ENCODE assay signal across 1 cellular context in genomic region chr21:35102488-35103407, GRCh38.
TF ChIP-seq lines count a peak whose summit lies in the region.

No MANE protein-coding gene starts in this region.

TF ChIP-seq in K562, 482 proteins besides CTCF, POLR2A, EP300 and RAD21 (continued from another document and continues in another):
- 0 out of 2 replicates have a peak, but pooled peaks have one; percentile 40 for TF ChIP-seq BHLHE40 (IDR thresholded peaks at IDR 0.05; ENCODE audit: low read length)
- TF ChIP-seq CSDE1 (IDR thresholded peaks at IDR 0.05) = no peak
- TF ChIP-seq TBP (optimal IDR thresholded peaks at IDR 0.05; ENCODE audit: low read depth, low read length) = peak; percentile 54
- TF ChIP-seq GTF2E2 (tag; IDR thresholded peaks at IDR 0.05) = 0 out of 2 replicates have a peak, but pooled peaks have one; percentile 69
- no peak for TF ChIP-seq ZNF445 (CRISPR knock-in tag; IDR thresholded peaks at IDR 0.05; ENCODE audit: low read depth)
- TF ChIP-seq HDAC6 (IDR thresholded peaks at IDR 0.05; ENCODE audit: low read depth, low read length) = no peak
- TF ChIP-seq TCF3 (CRISPR knock-in tag; IDR thresholded peaks at IDR 0.05) = peak; percentile 47
- TF ChIP-seq NCOA4 (IDR thresholded peaks at IDR 0.05; ENCODE audit: partially characterized antibody) = no peak
- TF ChIP-seq E2F3 (CRISPR knock-in tag; IDR thresholded peaks at IDR 0.05) = no peak
- TF ChIP-seq ATF4 (CRISPR knock-in tag; IDR thresholded peaks at IDR 0.05) = 0 out of 2 replicates have a peak, but pooled peaks have one; percentile 35
- TF ChIP-seq TEAD1 (CRISPR knock-in tag; IDR thresholded peaks at IDR 0.05) = no peak
- TF ChIP-seq MBD2 (IDR thresholded peaks at IDR 0.05; ENCODE audit: borderline replicate concordance, low read depth) = no peak
- TF ChIP-seq SPI1 (IDR thresholded peaks at IDR 0.05; ENCODE audit: borderline replicate concordance, low read depth, low read length) = peak; percentile 95
- no peak for TF ChIP-seq ZSCAN29 (IDR thresholded peaks at IDR 0.05)
- TF ChIP-seq ZNF699 (CRISPR knock-in tag; IDR thresholded peaks at IDR 0.05; ENCODE audit: insufficient replicate concordance) = no peak
- peak; percentile 42; the same call in 1 of the 2 replicates for TF ChIP-seq DMBX1 (CRISPR knock-in tag; IDR thresholded peaks at IDR 0.05; ENCODE audit: borderline replicate concordance)
- no peak for TF ChIP-seq GATAD2B (IDR thresholded peaks at IDR 0.05; ENCODE audit: borderline replicate concordance)
- no peak for TF ChIP-seq NR2F6 (CRISPR knock-in tag; IDR thresholded peaks at IDR 0.05)
- no peak for TF ChIP-seq BRF2 (IDR thresholded peaks at IDR 0.05; ENCODE audit: borderline replicate concordance, insufficient read depth, insufficient read length)
- TF ChIP-seq TRIM24 (IDR thresholded peaks at IDR 0.05) = no peak; a peak in 1 of 4 replicates
- no peak for TF ChIP-seq E2F4 (CRISPR knock-in tag; IDR thresholded peaks at IDR 0.05; ENCODE audit: low read depth)
- peak in 1 of 2 experiments; percentile 52; a peak in 1 of 4 replicates for TF ChIP-seq RCOR1 (IDR thresholded peaks at IDR 0.05; ENCODE audit: borderline replicate concordance in 1 of 2, low read depth in 2 of 2, low read length in 2 of 2)
- peak; percentile 46; the same call in 1 of the 2 replicates for TF ChIP-seq KLF6 (CRISPR knock-in tag; IDR thresholded peaks at IDR 0.05; ENCODE audit: borderline replicate concordance)
- TF ChIP-seq ZNF778 (CRISPR knock-in tag; IDR thresholded peaks at IDR 0.05) = no peak
- no peak for TF ChIP-seq NR4A1 (CRISPR knock-in tag; IDR thresholded peaks at IDR 0.05)
- TF ChIP-seq NR4A1 (tag; IDR thresholded peaks at IDR 0.05) = no peak
- peak in 1 of 2 experiments; percentile 65; a peak in 1 of 4 replicates for TF ChIP-seq ZNF639 (CRISPR knock-in tag; conservative IDR thresholded peaks at IDR 0.05 in 1 of 2, IDR thresholded peaks at IDR 0.05 in 1 of 2)
- TF ChIP-seq MLX (CRISPR knock-in tag; conservative IDR thresholded peaks at IDR 0.05) = no peak
- TF ChIP-seq MNT (conservative IDR thresholded peaks at IDR 0.05) = peak in 1 of 2 experiments; percentile 16; a peak in 1 of 4 replicates
- TF ChIP-seq JUND (IDR thresholded peaks at IDR 0.05; ENCODE audit: borderline replicate concordance, low read depth, low read length) = no peak
- TF ChIP-seq JUND (tag; IDR thresholded peaks at IDR 0.05; ENCODE audit: borderline replicate concordance, low read depth, low read length) = peak; percentile 35; the same call in 2 of the 3 replicates
- TF ChIP-seq MGA (IDR thresholded peaks at IDR 0.05) = 0 out of 2 replicates have a peak, but pooled peaks have one; percentile 41
- no peak for TF ChIP-seq ZFP36 (IDR thresholded peaks at IDR 0.05; ENCODE audit: low read depth, low read length, partially characterized antibody)
- peak; percentile 45; the same call in 1 of the 2 replicates for TF ChIP-seq DPF2 (IDR thresholded peaks at IDR 0.05)
- TF ChIP-seq TEAD4 (IDR thresholded peaks at IDR 0.05; ENCODE audit: low read length) = peak; percentile 20; the same call in 1 of the 2 replicates
- no peak for TF ChIP-seq TEAD4 (CRISPR knock-in tag; IDR thresholded peaks at IDR 0.05; ENCODE audit: borderline replicate concordance)
- TF ChIP-seq ATF3 (IDR thresholded peaks at IDR 0.05) = no peak
- no peak for TF ChIP-seq ATF3 (CRISPR knock-in tag; conservative IDR thresholded peaks at IDR 0.05)
- peak; percentile 41 for TF ChIP-seq ATF7 (IDR thresholded peaks at IDR 0.05)
- TF ChIP-seq ZNF41 (CRISPR knock-in tag; conservative IDR thresholded peaks at IDR 0.05) = no peak
- peak; percentile 58 for TF ChIP-seq ZBTB12 (CRISPR knock-in tag; IDR thresholded peaks at IDR 0.05)
- TF ChIP-seq CXXC5 (CRISPR knock-in tag; IDR thresholded peaks at IDR 0.05) = peak; percentile 44
- no peak for TF ChIP-seq MED1 (CRISPR knock-in tag; IDR thresholded peaks at IDR 0.05; ENCODE audit: borderline replicate concordance)
